In genomic region chr5:131609774-131610173, GRCh38 we compare ENCODE assay signal across 19 cellular contexts. TPM values are rescaled to one million over a fixed set of nuclear protein-coding genes. Genes with fewer than 3 reads are reported as not detected.
A peak's percentile ranks its signal among the peaks of the same experiment; 100 is the strongest.
DNase-seq lines count a peak whose midpoint lies in the region; ATAC-seq and TF ChIP-seq lines count a peak whose summit lies in the region.
"Had no signal": no experiment of that assay in that cellular context is flagged by ENCODE, and none has a peak within 500 bp of the region (broad histone marks: within the 10 kb centered on the region; RNA-seq: fewer than 3 reads in every experiment).

No MANE protein-coding gene starts in this region.

- DNase-seq in stimulated activated naive CD8-positive, alpha-beta T cell treated with anti-CD3 and anti-CD28 coated beads, Interleukin-15, amount 100 ng/mL, for 72 hours, result no peak
- no peak for DNase-seq in stimulated activated naive CD8-positive, alpha-beta T cell treated with anti-CD3 and anti-CD28 coated beads, Interleukin-15, Interleukin-2, amounts not matched to agents 100 U/mL and 50 U/mL, for 24 hours
- DNase-seq in body of pancreas (no peak), memory B cell (ENCODE audit: low spot score in 2 of 2) (no peak), tibial artery (no peak), immature natural killer cell (no peak)
- no peak for DNase-seq in activated CD8-positive, alpha-beta T cell treated with anti-CD3 and anti-CD28 coated beads for 36 hours
- DNase-seq in activated CD4-positive, CD25-positive, alpha-beta regulatory T cell treated with anti-CD3 and anti-CD28 coated beads, Interleukin-2, amount 50 U/mL, for 72 hours, result no peak
- DNase-seq: activated B cell treated with CpG ODN at 0.5 μM for 24 hours, cerebellar nuclear complex, Karpas-422, left colon, mucosa of descending colon, NCI-H1092, NCI-H526, occipital lobe, Right ventricle myocardium superior had no signal

- H3K36me3 ChIP-seq in body of pancreas (replicated peaks in 1 of 2; ENCODE audit: insufficient read depth in 1 of 2, low read depth in 2 of 2) (no peaks in the 10 kb centered on the region), tibial artery (no peaks in the 10 kb centered on the region)

- ATAC-seq in stimulated activated naive CD8-positive, alpha-beta T cell treated with anti-CD3 and anti-CD28 coated beads, Interleukin-15, amount 100 ng/mL, for 72 hours, result peak; percentile 23
- ATAC-seq in stimulated activated naive CD8-positive, alpha-beta T cell treated with anti-CD3 and anti-CD28 coated beads, Interleukin-15, Interleukin-2, amounts not matched to agents 100 U/mL and 50 U/mL, for 24 hours, result no peak
- ATAC-seq in body of pancreas (no peak), memory B cell (ENCODE audit: low read depth) (no peak)
- ATAC-seq in activated CD8-positive, alpha-beta T cell treated with anti-CD3 and anti-CD28 coated beads for 36 hours, result no peak
- ATAC-seq: left colon, mucosa of descending colon had no signal

- peaks cover 53% of the 10 kb centered on the region for H3K4me1 Mint-ChIP-seq in stimulated activated naive CD8-positive, alpha-beta T cell treated with anti-CD3 and anti-CD28 coated beads, Interleukin-15, amount 100 ng/mL, for 72 hours
- H3K4me1 Mint-ChIP-seq in memory B cell (peaks cover 47% of the 10 kb centered on the region), immature natural killer cell (peaks cover 43 to 63% of the 10 kb centered on the region in 2 donors)
- peaks cover 58% of the 10 kb centered on the region for H3K4me1 Mint-ChIP-seq in activated CD8-positive, alpha-beta T cell treated with anti-CD3 and anti-CD28 coated beads for 36 hours (ENCODE audit: low read depth)

- peaks cover 44% of the 10 kb centered on the region for H3K4me1 ChIP-seq in body of pancreas
- peaks cover 0 to 51% (median 27%) of the 10 kb centered on the region in 4 donors for H3K4me1 ChIP-seq in tibial artery

- no peaks in the 10 kb centered on the region for H3K27me3 Mint-ChIP-seq in stimulated activated naive CD8-positive, alpha-beta T cell treated with anti-CD3 and anti-CD28 coated beads, Interleukin-15, amount 100 ng/mL, for 72 hours
- no peaks in the 10 kb centered on the region for H3K27me3 Mint-ChIP-seq in memory B cell
- H3K27me3 Mint-ChIP-seq in activated CD8-positive, alpha-beta T cell treated with anti-CD3 and anti-CD28 coated beads for 36 hours, result no peaks in the 10 kb centered on the region
- no peaks in the 10 kb centered on the region for H3K27me3 Mint-ChIP-seq in immature natural killer cell (ENCODE audit: low read depth in 3 of 3)
- H3K27me3 Mint-ChIP-seq: activated B cell treated with CpG ODN at 0.5 μM for 24 hours had no signal

- CTCF ChIA-PET in activated CD8-positive, alpha-beta T cell treated with anti-CD3 and anti-CD28 coated beads for 36 hours (lab: Charles Lee), result interaction anchor here (2.1 to 3.0 kb wide), 2 partner anchors 19 to 20 kb away, joined by 4 to 14 read pairs; no protein-coding TSS in a partner anchor

- intact Hi-C loops in body of pancreas (cut with DNase I), result no loop called here
- intact Hi-C loops in tibial artery (cut with DNase I; ENCODE audit: low total_unique reads), result no loop called here
- intact Hi-C loops in activated CD8-positive, alpha-beta T cell treated with anti-CD3 and anti-CD28 coated beads for 36 hours (cut with micrococcal nuclease), result no loop called here

- POLR2A ChIA-PET in activated CD8-positive, alpha-beta T cell treated with anti-CD3 and anti-CD28 coated beads for 36 hours (lab: Charles Lee), result no interaction called here

- no peak overlapping the region for H3K4me3 Mint-ChIP-seq in stimulated activated naive CD8-positive, alpha-beta T cell treated with anti-CD3 and anti-CD28 coated beads, Interleukin-15, amount 100 ng/mL, for 72 hours
- no peak overlapping the region for H3K4me3 Mint-ChIP-seq in memory B cell
- no peak overlapping the region for H3K4me3 Mint-ChIP-seq in activated CD8-positive, alpha-beta T cell treated with anti-CD3 and anti-CD28 coated beads for 36 hours
- H3K4me3 Mint-ChIP-seq in immature natural killer cell, result no peak overlapping the region
- H3K4me3 Mint-ChIP-seq: activated B cell treated with CpG ODN at 0.5 μM for 24 hours had no signal

- H3K27me3 ChIP-seq in body of pancreas (no peaks in the 10 kb centered on the region), tibial artery (no peaks in the 10 kb centered on the region)
- H3K27me3 ChIP-seq: foreskin keratinocyte had no signal

- H3K27ac Mint-ChIP-seq in stimulated activated naive CD8-positive, alpha-beta T cell treated with anti-CD3 and anti-CD28 coated beads, Interleukin-15, amount 100 ng/mL, for 72 hours, result no peak overlapping the region
- H3K27ac Mint-ChIP-seq in memory B cell (peak overlapping the region; percentile 17), immature natural killer cell (peak overlapping the region in 2 of 6 donors; percentile 10 to 32)
- no peak overlapping the region for H3K27ac Mint-ChIP-seq in activated CD8-positive, alpha-beta T cell treated with anti-CD3 and anti-CD28 coated beads for 36 hours
- H3K27ac Mint-ChIP-seq: activated B cell treated with CpG ODN at 0.5 μM for 24 hours; activated T-helper 2 cell treated with anti-CD3 and anti-CD28 coated beads, Interferon-gamma antibody, Interleukin-2, Interleukin-4, amounts not matched to agents 10 μg/mL and 5 μg/mL and 100 μg/mL, durations not matched to agents 14 hours and 24 hours and 36 hours had no signal

- TF ChIP-seq POLR2A in body of pancreas (IDR thresholded peaks at IDR 0.05), result no peak

- no peak overlapping the region for H3K4me3 ChIP-seq in body of pancreas
- no peak overlapping the region for H3K4me3 ChIP-seq in tibial artery
- H3K4me3 ChIP-seq: mucosa of descending colon had no signal

- H3K36me3 Mint-ChIP-seq in memory B cell (peaks cover 13% of the 10 kb centered on the region), immature natural killer cell (no peaks in the 10 kb centered on the region)
- peaks cover 29% of the 10 kb centered on the region for H3K36me3 Mint-ChIP-seq in activated CD8-positive, alpha-beta T cell treated with anti-CD3 and anti-CD28 coated beads for 36 hours (ENCODE audit: low read depth)

- H3K9me3 Mint-ChIP-seq in stimulated activated naive CD8-positive, alpha-beta T cell treated with anti-CD3 and anti-CD28 coated beads, Interleukin-15, amount 100 ng/mL, for 72 hours, result no peaks in the 10 kb centered on the region
- H3K9me3 Mint-ChIP-seq in memory B cell, result peaks cover 1% of the 10 kb centered on the region
- peaks cover 9% of the 10 kb centered on the region for H3K9me3 Mint-ChIP-seq in activated CD8-positive, alpha-beta T cell treated with anti-CD3 and anti-CD28 coated beads for 36 hours
- H3K9me3 Mint-ChIP-seq in immature natural killer cell, result no peaks in the 10 kb centered on the region
- H3K9me3 Mint-ChIP-seq: activated T-helper 2 cell treated with anti-CD3 and anti-CD28 coated beads, Interferon-gamma antibody, Interleukin-2, Interleukin-4, amounts not matched to agents 10 μg/mL and 5 μg/mL and 100 μg/mL, durations not matched to agents 14 hours and 24 hours and 36 hours had no signal

- H3K9me3 ChIP-seq in body of pancreas (no peaks in the 10 kb centered on the region), tibial artery (no peaks in the 10 kb centered on the region)
- H3K9me3 ChIP-seq: mucosa of descending colon had no signal

- 69 to 92% methylated on average over 1 of the region's 1 CpG for WGBS in body of pancreas, 2 donors

- TF ChIP-seq CTCF in body of pancreas (IDR thresholded peaks at IDR 0.05), result no peak
- no peak for TF ChIP-seq CTCF in tibial artery (IDR thresholded peaks at IDR 0.05)
- TF ChIP-seq CTCF in activated CD8-positive, alpha-beta T cell treated with anti-CD3 and anti-CD28 coated beads for 36 hours (IDR thresholded peaks at IDR 0.05), result no peak

- H3K27ac ChIP-seq in body of pancreas (peak overlapping the region in 3 of 4 donors; percentile 17 to 71 (median 57)), tibial artery (peak overlapping the region; percentile 27 to 32)
- H3K27ac ChIP-seq: foreskin keratinocyte had no signal

RNA-seq across cellular contexts. Expression of gene RAPGEF6, which starts 25.3 kb away (rescaled TPM):
- total RNA-seq in body of pancreas, result 10 to 100 TPM in 1 of 2 donors, 1 to 10 TPM in 1; 8.6 to 13.0 TPM
- 10 to 100 TPM; 27.0 to 34.1 TPM for total RNA-seq in activated CD8-positive, alpha-beta T cell treated with anti-CD3 and anti-CD28 coated beads for 36 hours
- 10 to 100 TPM in 2 of 3 donors, 1 to 10 TPM in 1; 9.7 to 17.5 (median 14.5) TPM for polyA plus RNA-seq in immature natural killer cell
